1 cellular context compared by ENCODE assay signal in genomic region chr12:49550853-49551252, GRCh38.
TF ChIP-seq lines count a peak whose summit lies in the region.

No MANE protein-coding gene starts in this region.

TF ChIP-seq in HCT116, 20 proteins besides CTCF, POLR2A, EP300 and RAD21:
- TF ChIP-seq ZFX (IDR thresholded peaks at IDR 0.05) = no peak
- no peak for TF ChIP-seq ZNF274 (IDR thresholded peaks at IDR 0.05; ENCODE audit: low read depth, low read length)
- TF ChIP-seq ELF1 (IDR thresholded peaks at IDR 0.05; ENCODE audit: borderline replicate concordance, low read depth) = no peak
- TF ChIP-seq JUND (IDR thresholded peaks at IDR 0.05) = no peak
- TF ChIP-seq EZH2 (IDR thresholded peaks at IDR 0.05) = no peak
- no peak for TF ChIP-seq TCF7L2 (IDR thresholded peaks at IDR 0.05; ENCODE audit: borderline replicate concordance, extremely low read depth, insufficient read depth, insufficient read length)
- no peak for TF ChIP-seq EZH2phosphoT487 (IDR thresholded peaks at IDR 0.05; ENCODE audit: borderline replicate concordance)
- TF ChIP-seq, protein P1, sequence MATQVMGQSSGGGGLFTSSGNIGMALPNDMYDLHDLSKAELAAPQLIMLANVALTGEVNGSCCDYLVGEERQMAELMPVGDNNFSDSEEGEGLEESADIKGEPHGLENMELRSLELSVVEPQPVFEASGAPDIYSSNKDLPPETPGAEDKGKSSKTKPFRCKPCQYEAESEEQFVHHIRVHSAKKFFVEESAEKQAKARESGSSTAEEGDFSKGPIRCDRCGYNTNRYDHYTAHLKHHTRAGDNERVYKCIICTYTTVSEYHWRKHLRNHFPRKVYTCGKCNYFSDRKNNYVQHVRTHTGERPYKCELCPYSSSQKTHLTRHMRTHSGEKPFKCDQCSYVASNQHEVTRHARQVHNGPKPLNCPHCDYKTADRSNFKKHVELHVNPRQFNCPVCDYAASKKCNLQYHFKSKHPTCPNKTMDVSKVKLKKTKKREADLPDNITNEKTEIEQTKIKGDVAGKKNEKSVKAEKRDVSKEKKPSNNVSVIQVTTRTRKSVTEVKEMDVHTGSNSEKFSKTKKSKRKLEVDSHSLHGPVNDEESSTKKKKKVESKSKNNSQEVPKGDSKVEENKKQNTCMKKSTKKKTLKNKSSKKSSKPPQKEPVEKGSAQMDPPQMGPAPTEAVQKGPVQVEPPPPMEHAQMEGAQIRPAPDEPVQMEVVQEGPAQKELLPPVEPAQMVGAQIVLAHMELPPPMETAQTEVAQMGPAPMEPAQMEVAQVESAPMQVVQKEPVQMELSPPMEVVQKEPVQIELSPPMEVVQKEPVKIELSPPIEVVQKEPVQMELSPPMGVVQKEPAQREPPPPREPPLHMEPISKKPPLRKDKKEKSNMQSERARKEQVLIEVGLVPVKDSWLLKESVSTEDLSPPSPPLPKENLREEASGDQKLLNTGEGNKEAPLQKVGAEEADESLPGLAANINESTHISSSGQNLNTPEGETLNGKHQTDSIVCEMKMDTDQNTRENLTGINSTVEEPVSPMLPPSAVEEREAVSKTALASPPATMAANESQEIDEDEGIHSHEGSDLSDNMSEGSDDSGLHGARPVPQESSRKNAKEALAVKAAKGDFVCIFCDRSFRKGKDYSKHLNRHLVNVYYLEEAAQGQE (IDR thresholded peaks at IDR 0.05; ENCODE audit: low read depth) = no peak
- TF ChIP-seq FOSL1 (IDR thresholded peaks at IDR 0.05; ENCODE audit: low read depth) = no peak
- TF ChIP-seq SP1 (IDR thresholded peaks at IDR 0.05; ENCODE audit: low read depth) = no peak
- no peak for TF ChIP-seq CBX3 (IDR thresholded peaks at IDR 0.05; ENCODE audit: low read depth)
- TF ChIP-seq EGR1 (IDR thresholded peaks at IDR 0.05; ENCODE audit: low read depth) = no peak
- no peak for TF ChIP-seq SRF (IDR thresholded peaks at IDR 0.05; ENCODE audit: low read depth)
- TF ChIP-seq, protein P2, sequence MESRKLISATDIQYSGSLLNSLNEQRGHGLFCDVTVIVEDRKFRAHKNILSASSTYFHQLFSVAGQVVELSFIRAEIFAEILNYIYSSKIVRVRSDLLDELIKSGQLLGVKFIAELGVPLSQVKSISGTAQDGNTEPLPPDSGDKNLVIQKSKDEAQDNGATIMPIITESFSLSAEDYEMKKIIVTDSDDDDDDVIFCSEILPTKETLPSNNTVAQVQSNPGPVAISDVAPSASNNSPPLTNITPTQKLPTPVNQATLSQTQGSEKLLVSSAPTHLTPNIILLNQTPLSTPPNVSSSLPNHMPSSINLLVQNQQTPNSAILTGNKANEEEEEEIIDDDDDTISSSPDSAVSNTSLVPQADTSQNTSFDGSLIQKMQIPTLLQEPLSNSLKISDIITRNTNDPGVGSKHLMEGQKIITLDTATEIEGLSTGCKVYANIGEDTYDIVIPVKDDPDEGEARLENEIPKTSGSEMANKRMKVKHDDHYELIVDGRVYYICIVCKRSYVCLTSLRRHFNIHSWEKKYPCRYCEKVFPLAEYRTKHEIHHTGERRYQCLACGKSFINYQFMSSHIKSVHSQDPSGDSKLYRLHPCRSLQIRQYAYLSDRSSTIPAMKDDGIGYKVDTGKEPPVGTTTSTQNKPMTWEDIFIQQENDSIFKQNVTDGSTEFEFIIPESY (IDR thresholded peaks at IDR 0.05; ENCODE audit: extremely low read depth, insufficient replicate concordance, low read length) = no peak
